In the genomic region with DNA sequence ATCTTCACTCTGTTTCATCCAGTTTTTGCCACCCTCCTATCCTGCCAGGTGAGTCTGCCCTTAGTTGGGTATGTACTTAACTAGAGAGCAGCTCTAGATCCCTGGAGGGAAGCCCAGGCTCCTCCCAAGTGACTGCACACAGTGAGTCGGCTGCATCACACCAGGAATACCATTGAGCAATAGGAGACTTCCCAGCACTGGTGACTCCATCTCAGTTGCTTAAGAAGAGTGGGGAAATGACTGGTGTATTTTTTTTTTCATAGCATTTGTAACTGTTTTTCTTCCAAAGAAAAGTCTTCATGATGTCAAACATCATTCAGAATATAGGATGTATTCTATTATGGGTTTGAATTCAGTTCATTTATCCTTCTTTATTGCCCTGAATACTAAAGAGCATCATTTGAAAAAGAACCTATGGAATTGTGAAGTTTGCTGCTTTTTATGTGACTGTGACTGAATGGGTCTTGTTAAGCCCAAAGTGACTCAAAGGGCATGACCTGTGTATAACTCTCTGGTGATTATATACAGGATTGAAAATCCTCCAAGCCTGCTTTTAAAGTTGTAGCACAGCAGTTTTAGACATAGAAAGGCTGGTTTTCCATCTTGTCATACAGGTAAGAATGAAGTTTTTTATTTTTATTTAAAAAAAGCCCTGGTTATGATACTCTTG, we compare ENCODE assay signal across 8 cellular contexts.
A peak's percentile ranks its signal among the peaks of the same experiment; 100 is the strongest.
DNase-seq lines count a peak whose midpoint lies in the region; ATAC-seq and TF ChIP-seq lines count a peak whose summit lies in the region.

No MANE protein-coding gene starts in this region.

- no peak for TF ChIP-seq CTCF in astrocyte of the spinal cord (IDR thresholded peaks at IDR 0.05; ENCODE audit: low read depth, low read length)

- peak; percentile 43 for DNase-seq in NCI-H2029 (lab: John Stamatoyannopoulos, UW)
- no peak for DNase-seq in NCI-H2029 treated with DMSO at 0.1 percent for 48 hours (lab: John Stamatoyannopoulos, UW)
- peak; percentile 96 for DNase-seq in astrocyte of the spinal cord (ENCODE audit: low read depth, low spot score)
- DNase-seq in kidney glomerular epithelial cell (lab: John Stamatoyannopoulos, UW), result peak; percentile 72
- DNase-seq in ureter (ENCODE audit: low spot score), result peak; percentile 81
- no peak for DNase-seq in stimulated activated naive CD8-positive, alpha-beta T cell treated with anti-CD3 and anti-CD28 coated beads, Interleukin-15, Interleukin-2, amounts not matched to agents 100 U/mL and 50 U/mL, for 24 hours

- no peak overlapping the region for H3K4me3 ChIP-seq in astrocyte of the spinal cord (ENCODE audit: low read depth, low read length)

- no peak for ATAC-seq in stimulated activated naive CD8-positive, alpha-beta T cell treated with anti-CD3 and anti-CD28 coated beads, Interleukin-15, Interleukin-2, amounts not matched to agents 100 U/mL and 50 U/mL, for 24 hours
- ATAC-seq in GM21619 (IDR thresholded peaks at IDR 0.05; ENCODE audit: unreplicated experiment), result no peak
- ATAC-seq in GM18909 (IDR thresholded peaks at IDR 0.05; ENCODE audit: poor library complexity, unreplicated experiment), result no peak

- in situ Hi-C loops in astrocyte of the spinal cord (cut with HindIII; ENCODE audit: low sequenced_read_pairs), result no loop called here

Comparison
In these comparisons a context has a peak if more than half of its experiments do, and no peak if none do; other contexts are left out.
1. DNase-seq: peak in NCI-H2029 (single experiment), astrocyte of the spinal cord (single experiment), kidney glomerular epithelial cell (single experiment) and ureter (single experiment); none in NCI-H2029 treated with DMSO at 0.1 percent for 48 hours (single experiment) and stimulated activated naive CD8-positive, alpha-beta T cell treated with anti-CD3 and anti-CD28 coated beads, Interleukin-15, Interleukin-2, amounts not matched to agents 100 U/mL and 50 U/mL, for 24 hours (single experiment).